8 cellular contexts compared by ENCODE assay signal in genomic region chr2:39120521-39120770, GRCh38. TPM values are rescaled to one million over a fixed set of nuclear protein-coding genes. Genes with fewer than 3 reads are reported as not detected.
DNase-seq lines count a peak whose midpoint lies in the region; ATAC-seq, FAIRE-seq and TF ChIP-seq lines count a peak whose summit lies in the region.

No MANE protein-coding gene starts in this region.

- no peak for TF ChIP-seq CTCF in SK-N-SH (IDR thresholded peaks at IDR 0.05)
- no peak for TF ChIP-seq CTCF in HL-60 (IDR thresholded peaks at IDR 0.05; ENCODE audit: insufficient read depth, low read length)
- TF ChIP-seq CTCF in endothelial cell of umbilical vein (IDR thresholded peaks at IDR 0.05; ENCODE audit: extremely low read depth in 1 of 2, insufficient read depth in 1 of 2, low read depth in 1 of 2, low read length in 2 of 2) = no peak
- TF ChIP-seq CTCF in D721Med (IDR thresholded peaks at IDR 0.05; ENCODE audit: insufficient read depth, missing control alignments) = no peak

- H3K4me1 ChIP-seq in SK-N-SH (ENCODE audit: control insufficient read depth in 1 of 2, insufficient read depth in 2 of 2, low read depth in 1 of 2, low read length in 1 of 2) (peaks cover 10 to 29% of the 10 kb centered on the region in 2 experiments; a peak in 3 of 4 replicates), endothelial cell of umbilical vein (ENCODE audit: control insufficient read depth, extremely low read depth, insufficient read depth, low read length) (peaks cover 28% of the 10 kb centered on the region), skeletal muscle tissue (ENCODE audit: control insufficient read depth in 3 of 3, insufficient read depth in 3 of 3, low read length in 3 of 3) (peaks cover 27 to 42% (median 37%) of the 10 kb centered on the region in 3 donors)

- H3F3A ChIP-seq in SK-N-SH (replicated peaks; ENCODE audit: insufficient read depth) = peaks cover 7% of the 10 kb centered on the region

- H2AFZ ChIP-seq in SK-N-SH (ENCODE audit: low read depth) (no peak overlapping the region), endothelial cell of umbilical vein (ENCODE audit: low read depth, low read length) (peak overlapping the region; percentile 29)

- no peak for TF ChIP-seq POLR2A in endothelial cell of umbilical vein (IDR thresholded peaks at IDR 0.05; ENCODE audit: low read depth, low read length)

- BruUV-seq in endothelial cell of umbilical vein (replicated peaks; lab: Mats Ljungman, UMichigan) = no TSS peak

- H3K9me3 ChIP-seq in SK-N-SH (no peaks in the 10 kb centered on the region), endothelial cell of umbilical vein (replicated peaks; ENCODE audit: control insufficient read depth, insufficient read depth, low read length) (no peaks in the 10 kb centered on the region), skeletal muscle tissue (ENCODE audit: control insufficient read depth in 3 of 3, low read length in 3 of 3) (no peaks in the 10 kb centered on the region)

- H3K27ac ChIP-seq in SK-N-SH (ENCODE audit: low read depth in 2 of 2, low read length in 1 of 2) (peak overlapping the region; percentile 85 to 97), HL-60 (replicated peaks) (peak overlapping the region; percentile 93), endothelial cell of umbilical vein (ENCODE audit: insufficient read depth, low read depth, low read length) (peak overlapping the region; percentile 78), skeletal muscle tissue (ENCODE audit: low read depth, low read length) (peak overlapping the region; percentile 88)

- no peak for DNase-seq in SK-N-SH
- DNase-seq in HL-60 (ENCODE audit: low read depth in 1 of 2, low spot score in 1 of 2) = no peak
- DNase-seq in endothelial cell of umbilical vein (ENCODE audit: low read depth, low spot score) = no peak
- no peak for DNase-seq in A172 (ENCODE audit: low spot score)
- DNase-seq in occipital lobe (lab: John Stamatoyannopoulos, UW) = no peak
- no peak for DNase-seq in D721Med (ENCODE audit: insufficient read length, low spot score)

- H4K20me1 ChIP-seq in SK-N-SH (ENCODE audit: insufficient read depth) = peaks cover 37% of the 10 kb centered on the region
- H4K20me1 ChIP-seq in endothelial cell of umbilical vein (replicated peaks; ENCODE audit: control insufficient read depth, extremely low read depth, insufficient read depth, low read length) = no peaks in the 10 kb centered on the region

- no CpG with 5 or more reads among the region's 37 CpGs for WGBS in SK-N-SH (ENCODE audit: low lambda C conversion rate)

- peaks cover 47% of the 10 kb centered on the region for H3K79me2 ChIP-seq in SK-N-SH (ENCODE audit: insufficient read depth)
- peaks cover 47% of the 10 kb centered on the region for H3K79me2 ChIP-seq in endothelial cell of umbilical vein (ENCODE audit: control insufficient read depth, insufficient read depth, low read length)

- H3K36me3 ChIP-seq in SK-N-SH (replicated peaks in 1 of 2; ENCODE audit: control insufficient read depth in 1 of 2, insufficient read depth in 2 of 2, low read length in 1 of 2) (peaks cover 0 to 9% of the 10 kb centered on the region in 2 experiments), endothelial cell of umbilical vein (ENCODE audit: control insufficient read depth in 2 of 2, extremely low read depth in 1 of 2, insufficient read depth in 2 of 2, low read length in 2 of 2) (no peaks in the 10 kb centered on the region), skeletal muscle tissue (ENCODE audit: control insufficient read depth in 3 of 3, insufficient read depth in 3 of 3, low read length in 3 of 3) (peaks cover 0 to 2% (median 0%) of the 10 kb centered on the region in 3 donors)

- TF ChIP-seq RAD21 in SK-N-SH (IDR thresholded peaks at IDR 0.05; ENCODE audit: low read length) = no peak

- H3K9ac ChIP-seq in SK-N-SH (peak overlapping the region; percentile 79; the same call in 1 of the 2 replicates), endothelial cell of umbilical vein (replicated peaks; ENCODE audit: extremely low read depth, insufficient read depth, low read length) (peak overlapping the region; percentile 70), skeletal muscle tissue (ENCODE audit: low read depth in 1 of 3, low read length in 3 of 3) (peak overlapping the region; percentile 81 to 95 (median 89))

- FAIRE-seq in endothelial cell of umbilical vein (lab: Jason Lieb, UNC) (no peak), D721Med (lab: Jason Lieb, UNC) (no peak)

- no peak for TF ChIP-seq EP300 in SK-N-SH (IDR thresholded peaks at IDR 0.05; ENCODE audit: borderline replicate concordance in 1 of 2, low read depth in 1 of 2, low read length in 1 of 2)

- H3K4me3 ChIP-seq in SK-N-SH (ENCODE audit: low read depth in 2 of 2, low read length in 1 of 2) = peak overlapping the region; percentile 78 to 84; a peak in 3 of 4 replicates
- peak overlapping the region; percentile 56 for H3K4me3 ChIP-seq in HL-60 (replicated peaks; ENCODE audit: insufficient read depth, low read length)
- peak overlapping the region; percentile 52 to 83 (median 56) for H3K4me3 ChIP-seq in endothelial cell of umbilical vein (replicated peaks in 1 of 3; ENCODE audit: insufficient read depth in 1 of 3, low read depth in 1 of 3, low read length in 3 of 3)
- H3K4me3 ChIP-seq in skeletal muscle tissue (ENCODE audit: low read length in 3 of 3) = peak overlapping the region in 2 of 3 donors; percentile 80 to 86

- POLR2A ChIA-PET in SK-N-SH (lab: Yijun Ruan, JAX) = interaction anchor here (0.7 to 2.8 kb wide), 12 partner anchors 9 to 422 kb away, joined by 3 to 16 read pairs (median 4); partner anchors contain the start of genes CDKL4 and SRSF7
- POLR2A ChIA-PET in endothelial cell of umbilical vein (lab: Charles Lee) = no interaction called here

- dilution Hi-C loops in endothelial cell of umbilical vein (cut with MboI; ENCODE audit: extremely low pct_ligation_motif_present, low sequenced_read_pairs) = no loop called here

- intact Hi-C loops in endothelial cell of umbilical vein (cut with micrococcal nuclease) = loop anchor here (2.0 to 5.0 kb wide), 5 partner anchors 62 to 743 kb away; partner anchors contain the start of genes ATL2, MAP4K3 and SRSF7

- no peaks in the 10 kb centered on the region for H3K9me2 ChIP-seq in SK-N-SH

- H3K9me1 ChIP-seq in endothelial cell of umbilical vein (replicated peaks; ENCODE audit: control insufficient read depth, extremely low read depth, insufficient read depth, low read length) = no peaks in the 10 kb centered on the region

- no peak overlapping the region for H3K4me2 ChIP-seq in SK-N-SH
- H3K4me2 ChIP-seq in endothelial cell of umbilical vein (ENCODE audit: insufficient read depth, low read length) = peak overlapping the region; percentile 97

- H3K27me3 ChIP-seq in SK-N-SH (ENCODE audit: insufficient read depth) (no peaks in the 10 kb centered on the region), HL-60 (ENCODE audit: insufficient read depth, poor library complexity, severe bottlenecking) (no peaks in the 10 kb centered on the region), endothelial cell of umbilical vein (ENCODE audit: control insufficient read depth in 2 of 2, insufficient read depth in 2 of 2, low read length in 2 of 2) (no peaks in the 10 kb centered on the region), skeletal muscle tissue (ENCODE audit: control insufficient read depth in 3 of 3, insufficient read depth in 3 of 3, low read length in 3 of 3) (no peaks in the 10 kb centered on the region)

- CTCF ChIA-PET in SK-N-SH (lab: Yijun Ruan, JAX) = interaction anchor here (0.7 to 8.3 kb wide), 15 partner anchors 11 to 173 kb away, joined by 3 to 131 read pairs (median 6); no protein-coding TSS in a partner anchor
- CTCF ChIA-PET in endothelial cell of umbilical vein (lab: Charles Lee) = interaction anchor here (0.7 to 3.6 kb wide), 12 partner anchors 11 to 173 kb away, joined by 3 to 53 read pairs (median 4); no protein-coding TSS in a partner anchor

- ATAC-seq in SK-N-SH treated with all-trans-retinoic acid at 6 μM for 48 hours = no peak

TF ChIP-seq in SK-N-SH, 30 proteins besides CTCF, POLR2A, EP300 and RAD21 (continues in another document):
- TF ChIP-seq GATA2 (CRISPR knock-in tag; IDR thresholded peaks at IDR 0.05) (no peak), TEAD4 (IDR thresholded peaks at IDR 0.05; ENCODE audit: borderline replicate concordance, insufficient read depth) (no peak)
- TF ChIP-seq, protein P1, sequence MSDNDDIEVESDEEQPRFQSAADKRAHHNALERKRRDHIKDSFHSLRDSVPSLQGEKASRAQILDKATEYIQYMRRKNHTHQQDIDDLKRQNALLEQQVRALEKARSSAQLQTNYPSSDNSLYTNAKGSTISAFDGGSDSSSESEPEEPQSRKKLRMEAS (IDR thresholded peaks at IDR 0.05; ENCODE audit: low read depth) = no peak

TF ChIP-seq in SK-N-SH treated with all-trans-retinoic acid at 6 μM for 48 hours, 23 proteins besides CTCF, POLR2A, EP300 and RAD21 (continues in another document):
- no peak for TF ChIP-seq ZNF8 (CRISPR knock-in tag; IDR thresholded peaks at IDR 0.05)

TF ChIP-seq in endothelial cell of umbilical vein, 7 proteins besides CTCF, POLR2A, EP300 and RAD21:
- TF ChIP-seq EZH2 (IDR thresholded peaks at IDR 0.05; ENCODE audit: borderline replicate concordance, low read depth, low read length, severe bottlenecking) = no peak
- TF ChIP-seq JUN (IDR thresholded peaks at IDR 0.05; ENCODE audit: borderline replicate concordance, insufficient read depth, insufficient read length, low read depth) = no peak
- no peak for TF ChIP-seq POLR2AphosphoS5 (IDR thresholded peaks at IDR 0.05; ENCODE audit: insufficient read depth, low read depth, low read length)
TF ChIP-seq in endothelial cell of umbilical vein: peak in this region for 0.

RNA-seq across cellular contexts. Expression of gene SOS1, which starts 0.4 kb away (rescaled TPM):
- 12.8 and 14.6 TPM in 2 replicates for polyA plus RNA-seq in SK-N-SH (2012; rRNA removed)
- polyA plus RNA-seq in SK-N-SH (2012; cell fraction: cytosol; rRNA removed) = 10.8 and 12.0 TPM in 2 replicates
- 9.7 and 30.1 TPM in 2 replicates for polyA plus RNA-seq in SK-N-SH (2012; cell fraction: nucleus; rRNA removed)
- total RNA-seq in endothelial cell of umbilical vein = 29.3 and 32.5 TPM in 2 replicates
- 22.2 and 27.6 TPM in 2 replicates for polyA plus RNA-seq in endothelial cell of umbilical vein
- polyA plus RNA-seq in endothelial cell of umbilical vein (2011; cell fraction: cytosol; rRNA removed) = 10.8 and 11.8 TPM in 2 replicates
- 46.7 and 61.7 TPM in 2 replicates for polyA plus RNA-seq in endothelial cell of umbilical vein (2011; cell fraction: nucleus; rRNA removed)
- polyA plus RNA-seq in endothelial cell of umbilical vein (2012) = 14.7 and 24.8 TPM in 2 replicates
- polyA minus RNA-seq in endothelial cell of umbilical vein = 44.6 and 61.5 TPM in 2 replicates
- polyA minus RNA-seq in endothelial cell of umbilical vein (2011; cell fraction: cytosol; rRNA and poly(A)+ RNA removed) = 21.9 TPM
- 55.8 and 73.5 TPM in 2 replicates for polyA minus RNA-seq in endothelial cell of umbilical vein (2011; cell fraction: nucleus; rRNA and poly(A)+ RNA removed)
- 14.1 TPM for total RNA-seq in skeletal muscle tissue
- 10.3 and 14.1 TPM in 2 replicates for total RNA-seq in A172 (2014; rRNA removed; shearing (Covaris generic))
- total RNA-seq in occipital lobe = 32.1 TPM
